ENCODE assay signal across 17 cellular contexts in the genomic region with DNA sequence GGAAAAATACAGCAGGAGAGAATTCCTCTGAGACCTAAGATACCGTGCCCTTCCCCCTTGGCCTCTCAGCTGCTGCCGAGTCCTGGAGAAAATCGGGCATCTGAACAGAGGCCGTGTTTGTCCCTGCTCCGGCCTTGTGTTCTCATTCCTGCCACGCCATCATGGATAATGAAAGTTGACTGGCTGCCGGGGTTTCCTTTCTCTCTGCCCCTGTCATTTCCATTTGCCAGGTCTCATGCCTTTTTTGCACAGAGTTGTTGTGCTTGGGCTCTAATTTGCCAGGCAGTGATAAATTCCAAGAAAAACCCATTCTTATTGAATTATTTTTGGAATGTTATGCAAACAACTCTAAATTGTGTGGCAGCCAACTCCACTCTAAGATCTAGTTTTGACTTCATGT.
DNase-seq lines count a peak whose midpoint lies in the region; ATAC-seq, FAIRE-seq and TF ChIP-seq lines count a peak whose summit lies in the region.
"Had no signal": no experiment of that assay in that cellular context is flagged by ENCODE, and none has a peak within 500 bp of the region (broad histone marks: within the 10 kb centered on the region; RNA-seq: fewer than 3 reads in every experiment).

No MANE protein-coding gene starts in this region.

- H3K9me3 ChIP-seq in astrocyte (ENCODE audit: insufficient read depth, low read depth, low read length) (no peaks in the 10 kb centered on the region), gastrocnemius medialis (no peaks in the 10 kb centered on the region)
- H3K9me3 ChIP-seq: HAP-1 had no signal

- TF ChIP-seq CTCF in Calu3 (IDR thresholded peaks at IDR 0.05; ENCODE audit: unreplicated experiment) (no peak), astrocyte (IDR thresholded peaks at IDR 0.05; ENCODE audit: insufficient read depth, low read depth, low read length) (no peak), gastrocnemius medialis (IDR thresholded peaks at IDR 0.05 in 4 of 5, conservative IDR thresholded peaks at IDR 0.05 in 1 of 5) (no peak)

- H3K27me3 Mint-ChIP-seq in Calu3 (ENCODE audit: unreplicated experiment) (no peaks in the 10 kb centered on the region), astrocyte (ENCODE audit: low read depth, unreplicated experiment) (peaks cover 5% of the 10 kb centered on the region)

- no peak overlapping the region for H2AFZ ChIP-seq in astrocyte (ENCODE audit: low read depth, low read length)
- H2AFZ ChIP-seq: neural progenitor cell, PC-9 had no signal

- peaks cover 30% of the 10 kb centered on the region for H3K4me1 Mint-ChIP-seq in Calu3 (ENCODE audit: low read depth, unreplicated experiment)
- H3K4me1 Mint-ChIP-seq in astrocyte (ENCODE audit: low read depth, unreplicated experiment): peaks cover 23% of the 10 kb centered on the region

- DNase-seq in Calu3 (no peak), astrocyte (ENCODE audit: low read depth) (peak; percentile 32), hypothalamus (lab: John Stamatoyannopoulos, UW) (peak in 41 of 51 donors; percentile 5 to 79 (median 44)), gastrocnemius medialis (peak in 1 of 2 donors; percentile 40), iPS-NIHi11 (ENCODE audit: low spot score) (no peak), NCI-H2171 treated with DMSO at 0.1 percent for 48 hours (lab: John Stamatoyannopoulos, UW) (no peak), HCEC 1CT (no peak)
- DNase-seq: activated CD4-positive, alpha-beta T cell treated with anti-CD3 and anti-CD28 coated beads, Interleukin-2, amount 50 U/mL, for 48 hours; MV-4-11; NCI-H446; PC-9; stimulated activated CD8-positive, alpha-beta memory T cell treated with anti-CD3 and anti-CD28 coated beads, Interleukin-4, amount 100 ng/mL, for 48 hours had no signal

- intact Hi-C loops in Calu3 (cut with micrococcal nuclease; ENCODE audit: unreplicated experiment) (no loop called here), gastrocnemius medialis (cut with DNase I; ENCODE audit: low total_unique reads) (no loop called here)

- CTCF ChIA-PET in Calu3 (lab: Charles Lee): no interaction called here

- H3K27ac Mint-ChIP-seq in Calu3 (ENCODE audit: unreplicated experiment) (peak overlapping the region; percentile 20), astrocyte (ENCODE audit: unreplicated experiment) (no peak overlapping the region)
- H3K27ac Mint-ChIP-seq: neural progenitor cell had no signal

- FAIRE-seq in astrocyte (lab: Jason Lieb, UNC): no peak
- FAIRE-seq: GM12892, keratinocyte had no signal

- BruUV-seq in Calu3 (replicated peaks; lab: Mats Ljungman, UMichigan): no TSS peak

- no peaks in the 10 kb centered on the region for H4K20me1 ChIP-seq in astrocyte (ENCODE audit: insufficient read depth, low read length)

- in situ Hi-C loops in gastrocnemius medialis (cut with MboI; ENCODE audit: low sequenced_read_pairs in 4 of 4): no loop called here

- H3K27me3 ChIP-seq in astrocyte (ENCODE audit: insufficient read depth, low read length) (no peaks in the 10 kb centered on the region), gastrocnemius medialis (no peaks in the 10 kb centered on the region)
- H3K27me3 ChIP-seq: neural progenitor cell had no signal

- TF ChIP-seq POLR2A in gastrocnemius medialis (IDR thresholded peaks at IDR 0.05): no peak

- H3K9me3 Mint-ChIP-seq in Calu3 (ENCODE audit: low read depth, unreplicated experiment) (peaks cover 3% of the 10 kb centered on the region), astrocyte (ENCODE audit: unreplicated experiment) (peaks cover 2% of the 10 kb centered on the region)
- H3K9me3 Mint-ChIP-seq: neural progenitor cell had no signal

- no peaks in the 10 kb centered on the region for H3K79me2 ChIP-seq in astrocyte (ENCODE audit: insufficient read depth, low read length)

- no peaks in the 10 kb centered on the region for H3K36me3 ChIP-seq in astrocyte (ENCODE audit: insufficient read depth, low read length)
- H3K36me3 ChIP-seq in gastrocnemius medialis: no peaks in the 10 kb centered on the region
- H3K36me3 ChIP-seq: HAP-1, neural progenitor cell had no signal

- peak in 1 of 2 donors; percentile 25 for ATAC-seq in gastrocnemius medialis
- ATAC-seq in GM19035 (IDR thresholded peaks at IDR 0.05; ENCODE audit: unreplicated experiment): no peak

- H3K9ac ChIP-seq in astrocyte (ENCODE audit: low read length): no peak overlapping the region
- H3K9ac ChIP-seq: neural progenitor cell had no signal

- H3K4me3 Mint-ChIP-seq in Calu3 (ENCODE audit: low read depth, unreplicated experiment) (no peak overlapping the region), astrocyte (ENCODE audit: unreplicated experiment) (no peak overlapping the region)
- H3K4me3 Mint-ChIP-seq: neural progenitor cell had no signal

- H3K4me1 ChIP-seq in astrocyte (ENCODE audit: insufficient read depth, low read length) (peaks cover 16% of the 10 kb centered on the region), gastrocnemius medialis (peaks cover 21 to 27% of the 10 kb centered on the region in 2 donors)

- H3K36me3 Mint-ChIP-seq in Calu3 (ENCODE audit: insufficient read depth, unreplicated experiment) (no peaks in the 10 kb centered on the region), astrocyte (ENCODE audit: low read depth, unreplicated experiment) (no peaks in the 10 kb centered on the region)
- H3K36me3 Mint-ChIP-seq: neural progenitor cell had no signal

- peak overlapping the region; percentile 48 for H3K4me2 ChIP-seq in astrocyte (ENCODE audit: low read length)
- H3K4me2 ChIP-seq: neural progenitor cell, PC-9 had no signal

- H3K27ac ChIP-seq in astrocyte (ENCODE audit: low read depth, low read length) (no peak overlapping the region), gastrocnemius medialis (peak overlapping the region in 3 of 4 donors; percentile 12 to 47 (median 14))
- H3K27ac ChIP-seq: neural progenitor cell, PC-9 had no signal

- H3K4me3 ChIP-seq in astrocyte (ENCODE audit: insufficient read depth, low read depth, low read length) (no peak overlapping the region), gastrocnemius medialis (no peak overlapping the region)
- H3K4me3 ChIP-seq: HAP-1, neural progenitor cell, PC-9 had no signal

Comparison
In these comparisons a context has a peak if more than half of its experiments do, and no peak if none do; other contexts are left out.
1. DNase-seq: peak in astrocyte (single experiment) and hypothalamus (41 of 51); none in Calu3 (single experiment), iPS-NIHi11 (single experiment), NCI-H2171 treated with DMSO at 0.1 percent for 48 hours (single experiment) and HCEC 1CT (single experiment).